1 cellular context compared by ENCODE assay signal in the genomic region with DNA sequence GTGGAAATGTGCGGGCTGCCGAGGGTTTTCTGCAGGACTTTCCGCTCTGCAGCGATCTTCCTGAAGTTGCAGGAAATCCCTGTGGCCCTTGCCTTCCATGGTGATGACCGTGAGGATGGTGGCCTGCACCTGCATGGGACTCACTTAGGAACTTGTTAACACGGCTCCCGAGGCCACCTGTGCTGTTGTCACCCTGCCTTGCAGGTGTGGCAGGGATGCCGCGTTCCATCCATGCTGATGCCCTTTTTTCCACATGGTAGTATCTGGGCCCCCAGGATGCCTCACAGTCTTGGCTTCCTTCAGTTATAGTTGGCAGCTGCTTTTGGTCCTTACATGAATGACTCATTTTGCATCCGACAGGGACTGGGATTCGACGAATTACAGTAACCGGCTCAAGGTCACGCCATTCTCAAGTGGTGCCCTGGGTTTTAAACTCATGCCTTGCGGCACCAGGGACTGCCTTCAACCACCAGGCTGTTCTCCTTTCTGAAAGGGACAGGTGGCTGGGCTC.
TF ChIP-seq lines count a peak whose summit lies in the region.

No MANE protein-coding gene starts in this region.

TF ChIP-seq in WTC11, 78 proteins besides CTCF, POLR2A, EP300 and RAD21 (continued from another document):
- TF ChIP-seq, protein P1, sequence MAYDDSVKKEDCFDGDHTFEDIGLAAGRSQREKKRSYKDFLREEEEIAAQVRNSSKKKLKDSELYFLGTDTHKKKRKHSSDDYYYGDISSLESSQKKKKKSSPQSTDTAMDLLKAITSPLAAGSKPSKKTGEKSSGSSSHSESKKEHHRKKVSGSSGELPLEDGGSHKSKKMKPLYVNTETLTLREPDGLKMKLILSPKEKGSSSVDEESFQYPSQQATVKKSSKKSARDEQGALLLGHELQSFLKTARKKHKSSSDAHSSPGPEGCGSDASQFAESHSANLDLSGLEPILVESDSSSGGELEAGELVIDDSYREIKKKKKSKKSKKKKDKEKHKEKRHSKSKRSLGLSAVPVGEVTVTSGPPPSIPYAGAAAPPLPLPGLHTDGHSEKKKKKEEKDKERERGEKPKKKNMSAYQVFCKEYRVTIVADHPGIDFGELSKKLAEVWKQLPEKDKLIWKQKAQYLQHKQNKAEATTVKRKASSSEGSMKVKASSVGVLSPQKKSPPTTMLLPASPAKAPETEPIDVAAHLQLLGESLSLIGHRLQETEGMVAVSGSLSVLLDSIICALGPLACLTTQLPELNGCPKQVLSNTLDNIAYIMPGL (CRISPR knock-in tag; IDR thresholded peaks at IDR 0.05): no peak
- no peak for TF ChIP-seq CREM (CRISPR knock-in tag; IDR thresholded peaks at IDR 0.05)
